ENCODE assay signal across 21 cellular contexts in genomic region chr7:158194365-158194900, GRCh38.
"Had no signal": no experiment of that assay in that cellular context is flagged by ENCODE, and none has a peak within 500 bp of the region (broad histone marks: within the 10 kb centered on the region; RNA-seq: fewer than 3 reads in every experiment).

No MANE protein-coding gene starts in this region.

- H3K27me3 ChIP-seq: dorsolateral prefrontal cortex, esophagus muscularis mucosa, foreskin keratinocyte, heart left ventricle, hepatocyte, left lung had no signal

- H3K27me3 Mint-ChIP-seq: memory B cell had no signal

- H2AFZ ChIP-seq: hepatocyte had no signal

- ATAC-seq: foreskin keratinocyte, gastroesophageal sphincter, heart left ventricle, left cardiac atrium, left lung, left ventricle myocardium superior had no signal

- H3K4me3 ChIP-seq: coronary artery, dorsolateral prefrontal cortex, esophagus muscularis mucosa, gastroesophageal sphincter, heart left ventricle, hepatocyte, left lung, lung had no signal

- H3K4me1 Mint-ChIP-seq: immature natural killer cell, memory B cell had no signal

- H3K36me3 ChIP-seq: esophagus muscularis mucosa, gastroesophageal sphincter, heart left ventricle, left lung had no signal

- H3K4me3 Mint-ChIP-seq: immature natural killer cell, memory B cell had no signal

- H3K4me1 ChIP-seq: esophagus muscularis mucosa, foreskin keratinocyte, gastroesophageal sphincter, heart left ventricle, left lung had no signal

- H3K27ac ChIP-seq: coronary artery, dorsolateral prefrontal cortex, esophagus muscularis mucosa, foreskin keratinocyte, gastroesophageal sphincter, heart left ventricle, hepatocyte, left lung had no signal

- H3K79me2 ChIP-seq: hepatocyte had no signal

- DNase-seq: dermis blood vessel endothelial cell; dorsolateral prefrontal cortex; effector CD4-positive, alpha-beta T cell; effector memory CD4-positive, alpha-beta T cell; foreskin keratinocyte; heart left ventricle; hypothalamus; immature natural killer cell; islet precursor cell; left cardiac atrium; left lung; left ventricle myocardium superior; mammary epithelial cell; mesendoderm; midbrain had no signal

- H3K36me3 Mint-ChIP-seq: memory B cell had no signal

- H3K4me2 ChIP-seq: hepatocyte had no signal

- H3K27ac Mint-ChIP-seq: immature natural killer cell, memory B cell had no signal
